8 cellular contexts compared by ENCODE assay signal in the genomic region with DNA sequence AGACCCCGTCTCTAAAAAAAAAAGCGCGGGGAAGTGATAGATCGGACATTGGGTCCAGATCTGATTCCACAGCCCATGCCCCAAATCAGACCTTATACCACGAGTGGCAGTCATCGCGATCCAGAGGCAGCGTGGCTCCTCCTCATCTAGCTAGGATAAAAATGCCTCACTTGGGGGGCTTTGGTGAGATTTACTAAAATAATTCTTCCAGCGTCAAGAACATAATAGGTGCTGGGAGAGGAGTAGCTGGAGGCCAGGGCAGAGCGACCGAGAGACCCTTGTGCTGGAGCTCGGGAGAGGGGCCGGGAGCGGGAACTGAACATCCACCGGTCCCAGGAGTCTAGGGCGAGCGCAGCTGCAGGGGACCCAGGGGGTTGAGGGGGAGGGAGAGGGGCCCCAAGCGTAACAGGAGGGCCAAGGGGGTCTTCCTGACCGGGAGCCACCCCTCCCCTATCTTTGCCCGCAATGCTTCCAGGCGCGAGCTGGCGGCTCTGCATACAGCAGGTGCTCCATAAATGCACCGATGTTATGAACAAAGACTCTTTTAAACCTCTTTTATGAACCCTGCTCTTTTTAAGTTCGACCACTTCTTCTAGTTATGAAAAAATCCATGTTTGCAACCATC. TPM values are rescaled to one million over a fixed set of nuclear protein-coding genes. Genes with fewer than 3 reads are reported as not detected.
DNase-seq lines count a peak whose midpoint lies in the region; ATAC-seq and TF ChIP-seq lines count a peak whose summit lies in the region.
"Had no signal": no experiment of that assay in that cellular context is flagged by ENCODE, and none has a peak within 500 bp of the region (broad histone marks: within the 10 kb centered on the region; RNA-seq: fewer than 3 reads in every experiment).

No MANE protein-coding gene starts in this region.

- intact Hi-C loops in activated CD8-positive, alpha-beta T cell treated with anti-CD3 and anti-CD28 coated beads for 36 hours (cut with micrococcal nuclease): no loop called here
- intact Hi-C loops in aorta (cut with DNase I): no loop called here

- H3K27me3 ChIP-seq in aorta (ENCODE audit: control insufficient read depth in 1 of 2, insufficient read depth in 2 of 2, low read length in 1 of 2): no peaks in the 10 kb centered on the region

- peak overlapping the region; percentile 88 for H3K27ac Mint-ChIP-seq in activated CD8-positive, alpha-beta T cell treated with anti-CD3 and anti-CD28 coated beads for 36 hours
- no peak overlapping the region for H3K27ac Mint-ChIP-seq in glutamatergic neuron (ENCODE audit: unreplicated experiment)
- H3K27ac Mint-ChIP-seq in stimulated activated naive B cell treated with anti-CD40 and anti-IgM and Interleukin-4, amounts not matched to agents 10 μg/mL and 1 μg/mL and 100 μg/mL, for 72 hours: peak overlapping the region; percentile 92

- peaks cover 2% of the 10 kb centered on the region for H3K27me3 Mint-ChIP-seq in activated CD8-positive, alpha-beta T cell treated with anti-CD3 and anti-CD28 coated beads for 36 hours
- H3K27me3 Mint-ChIP-seq in glutamatergic neuron (ENCODE audit: unreplicated experiment): peaks cover 21% of the 10 kb centered on the region
- H3K27me3 Mint-ChIP-seq in stimulated activated naive B cell treated with anti-CD40 and anti-IgM and Interleukin-4, amounts not matched to agents 10 μg/mL and 1 μg/mL and 100 μg/mL, for 72 hours: no peaks in the 10 kb centered on the region

- H3K9me3 Mint-ChIP-seq in activated CD8-positive, alpha-beta T cell treated with anti-CD3 and anti-CD28 coated beads for 36 hours: no peaks in the 10 kb centered on the region
- H3K9me3 Mint-ChIP-seq in glutamatergic neuron (ENCODE audit: unreplicated experiment): peaks cover 9% of the 10 kb centered on the region
- no peaks in the 10 kb centered on the region for H3K9me3 Mint-ChIP-seq in stimulated activated naive B cell treated with anti-CD40 and anti-IgM and Interleukin-4, amounts not matched to agents 10 μg/mL and 1 μg/mL and 100 μg/mL, for 72 hours

- no peak for ATAC-seq in activated CD8-positive, alpha-beta T cell treated with anti-CD3 and anti-CD28 coated beads for 36 hours
- ATAC-seq in stimulated activated naive B cell treated with anti-CD40 and anti-IgM and Interleukin-4, amounts not matched to agents 10 μg/mL and 1 μg/mL and 100 μg/mL, for 72 hours (replicated peaks): no peak
- ATAC-seq in GM18907 (IDR thresholded peaks at IDR 0.05; ENCODE audit: unreplicated experiment): no peak
- no peak for ATAC-seq in aorta (ENCODE audit: low FRiP score)
- ATAC-seq in GM19395 (IDR thresholded peaks at IDR 0.05; ENCODE audit: unreplicated experiment): no peak

- CTCF ChIA-PET in activated CD8-positive, alpha-beta T cell treated with anti-CD3 and anti-CD28 coated beads for 36 hours (lab: Charles Lee): interaction anchor here (0.9 to 3.3 kb wide), 4 partner anchors 10 to 46 kb away, joined by 3 to 28 read pairs (median 3); no protein-coding TSS in a partner anchor

- H3K36me3 ChIP-seq in aorta (ENCODE audit: control insufficient read depth in 1 of 2, insufficient read depth in 2 of 2, low read length in 1 of 2): no peaks in the 10 kb centered on the region
- H3K36me3 ChIP-seq: cardiac muscle cell had no signal

- WGBS in aorta, 2 donors: 27 to 32% methylated on average over 25 of the region's 25 CpGs

- no peak overlapping the region for H3K27ac ChIP-seq in aorta (ENCODE audit: low read depth in 1 of 2, low read length in 2 of 2)
- H3K27ac ChIP-seq: cardiac muscle cell had no signal

- DNase-seq in HFF-Myc (ENCODE audit: extremely low read depth, low read depth) (no peak), glutamatergic neuron (no peak), aorta (no peak)
- no peak for DNase-seq in activated CD8-positive, alpha-beta T cell treated with anti-CD3 and anti-CD28 coated beads for 36 hours
- DNase-seq in stimulated activated naive B cell treated with anti-CD40 and anti-IgM and Interleukin-4, amounts not matched to agents 10 μg/mL and 1 μg/mL and 100 μg/mL, for 72 hours: no peak

- no peaks in the 10 kb centered on the region for H3K36me3 Mint-ChIP-seq in activated CD8-positive, alpha-beta T cell treated with anti-CD3 and anti-CD28 coated beads for 36 hours (ENCODE audit: low read depth)
- peaks cover 4% of the 10 kb centered on the region for H3K36me3 Mint-ChIP-seq in glutamatergic neuron (ENCODE audit: unreplicated experiment)
- no peaks in the 10 kb centered on the region for H3K36me3 Mint-ChIP-seq in stimulated activated naive B cell treated with anti-CD40 and anti-IgM and Interleukin-4, amounts not matched to agents 10 μg/mL and 1 μg/mL and 100 μg/mL, for 72 hours

- peak overlapping the region; percentile 93 for H3K4me3 Mint-ChIP-seq in activated CD8-positive, alpha-beta T cell treated with anti-CD3 and anti-CD28 coated beads for 36 hours
- H3K4me3 Mint-ChIP-seq in glutamatergic neuron (ENCODE audit: unreplicated experiment): peak overlapping the region; percentile 44
- H3K4me3 Mint-ChIP-seq in stimulated activated naive B cell treated with anti-CD40 and anti-IgM and Interleukin-4, amounts not matched to agents 10 μg/mL and 1 μg/mL and 100 μg/mL, for 72 hours: peak overlapping the region; percentile 94 to 97

- H3K4me3 ChIP-seq in HFF-Myc (replicated peaks; ENCODE audit: low read depth, low read length): peak overlapping the region; percentile 36
- H3K4me3 ChIP-seq in aorta (ENCODE audit: low read length in 2 of 2): peak overlapping the region in 1 of 2 donors; percentile 8

- TF ChIP-seq CTCF in HFF-Myc (IDR thresholded peaks at IDR 0.05; ENCODE audit: low read depth, low read length, missing control alignments): no peak
- TF ChIP-seq CTCF in activated CD8-positive, alpha-beta T cell treated with anti-CD3 and anti-CD28 coated beads for 36 hours (IDR thresholded peaks at IDR 0.05): no peak
- no peak for TF ChIP-seq CTCF in glutamatergic neuron (IDR thresholded peaks at IDR 0.05; ENCODE audit: partially characterized antibody, unreplicated experiment)

- H3K4me1 Mint-ChIP-seq in activated CD8-positive, alpha-beta T cell treated with anti-CD3 and anti-CD28 coated beads for 36 hours (ENCODE audit: low read depth): peaks cover 44% of the 10 kb centered on the region
- peaks cover 2% of the 10 kb centered on the region for H3K4me1 Mint-ChIP-seq in glutamatergic neuron (ENCODE audit: low read depth, unreplicated experiment)
- H3K4me1 Mint-ChIP-seq in stimulated activated naive B cell treated with anti-CD40 and anti-IgM and Interleukin-4, amounts not matched to agents 10 μg/mL and 1 μg/mL and 100 μg/mL, for 72 hours: peaks cover 24 to 48% of the 10 kb centered on the region in 2 donors

- no peaks in the 10 kb centered on the region for H3K4me1 ChIP-seq in aorta (ENCODE audit: control insufficient read depth in 1 of 2, insufficient read depth in 2 of 2, low read length in 2 of 2)

- H3K9me3 ChIP-seq in aorta (ENCODE audit: control insufficient read depth, low read length): no peaks in the 10 kb centered on the region

- POLR2A ChIA-PET in activated CD8-positive, alpha-beta T cell treated with anti-CD3 and anti-CD28 coated beads for 36 hours (lab: Charles Lee): no interaction called here

RNA-seq across cellular contexts. Expression of a gene that starts 0.8 kb away (rescaled TPM):
- 10 to 100 TPM; 17.5 TPM for total RNA-seq in activated CD8-positive, alpha-beta T cell treated with anti-CD3 and anti-CD28 coated beads for 36 hours
- total RNA-seq in glutamatergic neuron (ENCODE audit: unreplicated experiment) (4.1 TPM), aorta (10 to 100 TPM; 62.0 to 81.4 TPM)
- polyA plus RNA-seq in aorta: 10 to 100 TPM; 10.9 to 56.9 TPM

Comparison
In these comparisons a context has a peak if more than half of its experiments do, and no peak if none do; other contexts are left out.
1. H3K4me3 Mint-ChIP-seq: peak in every context shown above with its lines; median percentile 96 in stimulated activated naive B cell treated with anti-CD40 and anti-IgM and Interleukin-4, amounts not matched to agents 10 μg/mL and 1 μg/mL and 100 μg/mL, for 72 hours; 93 in activated CD8-positive, alpha-beta T cell treated with anti-CD3 and anti-CD28 coated beads for 36 hours; 44 in glutamatergic neuron.